ENCODE assay signal across 19 cellular contexts in genomic region chr2:238440767-238441166, GRCh38. TPM values are rescaled to one million over a fixed set of nuclear protein-coding genes. Genes with fewer than 3 reads are reported as not detected.
DNase-seq lines count a peak whose midpoint lies in the region; ATAC-seq, FAIRE-seq and TF ChIP-seq lines count a peak whose summit lies in the region.
"Had no signal": no experiment of that assay in that cellular context is flagged by ENCODE, and none has a peak within 500 bp of the region (broad histone marks: within the 10 kb centered on the region; RNA-seq: fewer than 3 reads in every experiment).

No MANE protein-coding gene starts in this region.

- no peak overlapping the region for H3K9ac ChIP-seq in keratinocyte (ENCODE audit: control insufficient read depth, extremely low read depth, insufficient read depth, low read length)

- CTCF ChIA-PET in WTC11 (lab: Charles Lee) = interaction anchor here (0.6 kb wide), 1 partner anchor 79 kb away, joined by 3 read pairs; no protein-coding TSS in a partner anchor

- H3K27ac Mint-ChIP-seq in WTC11 = 0 out of 2 replicates have a peak overlapping the region, but pooled peaks have one; percentile 3
- H3K27ac Mint-ChIP-seq: IgD-negative memory B cell had no signal

- peaks cover 43% of the 10 kb centered on the region for H3K79me2 ChIP-seq in keratinocyte (ENCODE audit: control insufficient read depth, insufficient read depth, low read length)

- peaks cover 36% of the 10 kb centered on the region for H3K36me3 Mint-ChIP-seq in WTC11
- H3K36me3 Mint-ChIP-seq: IgD-negative memory B cell had no signal

- H3K9me1 ChIP-seq in keratinocyte (ENCODE audit: control insufficient read depth, extremely low read depth, insufficient read depth, low read length) = no peaks in the 10 kb centered on the region

- no peaks in the 10 kb centered on the region for H3K9me3 Mint-ChIP-seq in WTC11
- H3K9me3 Mint-ChIP-seq: IgD-negative memory B cell had no signal

- FAIRE-seq in keratinocyte (lab: Jason Lieb, UNC) = no peak
- FAIRE-seq: kidney, urothelium cell line had no signal

- no peak overlapping the region for H3K4me3 Mint-ChIP-seq in WTC11

- intact Hi-C loops in left ventricle myocardium inferior (cut with micrococcal nuclease) (no loop called here), left ventricle myocardium superior (cut with micrococcal nuclease) (no loop called here)

- H3K4me1 Mint-ChIP-seq in WTC11 = peaks cover 19% of the 10 kb centered on the region

- DNase-seq in left ventricle myocardium inferior (no peak), left ventricle myocardium superior (no peak), WTC11 (ENCODE audit: low spot score) (no peak), keratinocyte (ENCODE audit: low read depth, low spot score) (no peak), COR-L47 (lab: John Stamatoyannopoulos, UW) (no peak), NCI-H2227 (lab: John Stamatoyannopoulos, UW; ENCODE audit: unreplicated experiment) (no peak)
- DNase-seq: activated T-cell treated with anti-CD3 and anti-CD28 coated beads, Interleukin-2, amount 50 U/mL, for 48 hours; effector memory CD4-positive, alpha-beta T cell; kidney; NCI-H187 treated with DMSO at 0.1 percent for 48 hours; NCI-H524; right cardiac atrium; stomach had no signal

- H3K36me3 ChIP-seq in left ventricle myocardium inferior = peaks cover 21% of the 10 kb centered on the region
- H3K36me3 ChIP-seq in keratinocyte (ENCODE audit: control insufficient read depth in 2 of 2, extremely low read depth in 1 of 2, insufficient read depth in 2 of 2, low read length in 2 of 2) = peaks cover 22 to 33% of the 10 kb centered on the region in 2 experiments

- no peak overlapping the region for H2AFZ ChIP-seq in keratinocyte (ENCODE audit: control insufficient read depth, low read length)

- H3K9me3 ChIP-seq in left ventricle myocardium inferior (replicated peaks) (no peaks in the 10 kb centered on the region), keratinocyte (ENCODE audit: control insufficient read depth, low read depth, low read length) (no peaks in the 10 kb centered on the region)
- H3K9me3 ChIP-seq: neutrophil, stomach had no signal

- H3K4me3 ChIP-seq in left ventricle myocardium inferior (no peak overlapping the region), keratinocyte (ENCODE audit: control insufficient read depth in 2 of 3, extremely low read depth in 1 of 3, insufficient read depth in 2 of 3, low read depth in 1 of 3, low read length in 3 of 3) (no peak overlapping the region)
- H3K4me3 ChIP-seq: cardiac muscle cell, stomach had no signal

- no peak overlapping the region for H3K4me2 ChIP-seq in keratinocyte (ENCODE audit: control insufficient read depth, extremely low read depth, insufficient read depth, low read depth, low read length)

- TF ChIP-seq CTCF in left ventricle myocardium inferior (IDR thresholded peaks at IDR 0.05; ENCODE audit: borderline replicate concordance) (no peak), WTC11 (IDR thresholded peaks at IDR 0.05) (no peak), keratinocyte (optimal IDR thresholded peaks at IDR 0.05 in 1 of 3, IDR thresholded peaks at IDR 0.05 in 1 of 3, conservative IDR thresholded peaks at IDR 0.05 in 1 of 3; ENCODE audit: extremely low read depth in 1 of 3, insufficient read depth in 2 of 3, low read length in 3 of 3) (no peak)

- POLR2A ChIA-PET in WTC11 (lab: Charles Lee) = no interaction called here

- ATAC-seq in left ventricle myocardium superior (no peak), WTC11 (no peak), HG03095 (IDR thresholded peaks at IDR 0.05; ENCODE audit: unreplicated experiment) (no peak), HG03565 (IDR thresholded peaks at IDR 0.05; ENCODE audit: unreplicated experiment) (no peak)

- H3K27me3 Mint-ChIP-seq in WTC11 (ENCODE audit: low read depth) = no peaks in the 10 kb centered on the region
- H3K27me3 Mint-ChIP-seq: IgD-negative memory B cell had no signal

- H3K4me1 ChIP-seq in left ventricle myocardium inferior (peaks cover 43% of the 10 kb centered on the region), keratinocyte (ENCODE audit: control insufficient read depth, extremely low read depth, insufficient read depth, low read length) (peaks cover 10% of the 10 kb centered on the region)

- H3K27me3 ChIP-seq in left ventricle myocardium inferior (ENCODE audit: low read depth) = no peaks in the 10 kb centered on the region
- H3K27me3 ChIP-seq in keratinocyte (ENCODE audit: control insufficient read depth, extremely low read depth, insufficient read depth, low read length) = no peaks in the 10 kb centered on the region
- H3K27me3 ChIP-seq: cardiac muscle cell, neutrophil, stomach had no signal

- H4K20me1 ChIP-seq in keratinocyte (ENCODE audit: control insufficient read depth, extremely low read depth, insufficient read depth, low read length) = peaks cover 3% of the 10 kb centered on the region

- peak overlapping the region; percentile 82 for H3K27ac ChIP-seq in left ventricle myocardium inferior (replicated peaks)
- peak overlapping the region; percentile 77 for H3K27ac ChIP-seq in keratinocyte (ENCODE audit: control insufficient read depth, insufficient read depth, low read length)
- H3K27ac ChIP-seq: cardiac muscle cell, neutrophil had no signal

- dilution Hi-C loops in keratinocyte (cut with MboI; ENCODE audit: extremely low pct_ligation_motif_present, low sequenced_read_pairs) = no loop called here

TF ChIP-seq in WTC11, 78 proteins besides CTCF, POLR2A, EP300 and RAD21 (continues in another document):
- TF ChIP-seq, protein P1, sequence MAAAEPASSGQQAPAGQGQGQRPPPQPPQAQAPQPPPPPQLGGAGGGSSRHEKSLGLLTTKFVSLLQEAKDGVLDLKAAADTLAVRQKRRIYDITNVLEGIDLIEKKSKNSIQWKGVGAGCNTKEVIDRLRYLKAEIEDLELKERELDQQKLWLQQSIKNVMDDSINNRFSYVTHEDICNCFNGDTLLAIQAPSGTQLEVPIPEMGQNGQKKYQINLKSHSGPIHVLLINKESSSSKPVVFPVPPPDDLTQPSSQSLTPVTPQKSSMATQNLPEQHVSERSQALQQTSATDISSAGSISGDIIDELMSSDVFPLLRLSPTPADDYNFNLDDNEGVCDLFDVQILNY (CRISPR knock-in tag; IDR thresholded peaks at IDR 0.05) = no peak
- TF ChIP-seq ATF6 (CRISPR knock-in tag; IDR thresholded peaks at IDR 0.05) (no peak), ZNF532 (CRISPR knock-in tag; IDR thresholded peaks at IDR 0.05; ENCODE audit: borderline replicate concordance) (no peak), FOXJ3 (CRISPR knock-in tag; IDR thresholded peaks at IDR 0.05; ENCODE audit: borderline replicate concordance) (no peak), NFATC4 (CRISPR knock-in tag; IDR thresholded peaks at IDR 0.05) (no peak), NR2C2 (CRISPR knock-in tag; IDR thresholded peaks at IDR 0.05) (no peak), TEAD1 (CRISPR knock-in tag; IDR thresholded peaks at IDR 0.05) (no peak)

RNA-seq across cellular contexts. Expression of gene ASB1, which starts 14.0 kb away (rescaled TPM):
- total RNA-seq in left ventricle myocardium inferior (52.6 TPM), left ventricle myocardium superior (60.2 TPM), WTC11 (2021) (36.2 to 43.9 TPM (median 39.1 TPM) in 3 replicates)
- 11.8 to 16.7 TPM (median 13.0 TPM) in 3 replicates for polyA plus RNA-seq in keratinocyte
- polyA plus RNA-seq in keratinocyte (2011; ENCODE audit: low read depth) = 7.1 TPM
- 7.7 and 15.3 TPM in 2 replicates for polyA plus RNA-seq in keratinocyte (2011; cell fraction: cytosol; rRNA removed)
- polyA plus RNA-seq in keratinocyte (2011; cell fraction: nucleus; rRNA removed) = 26.1 and 32.2 TPM in 2 replicates
- polyA plus RNA-seq in keratinocyte (2012; ENCODE audit: low replicate concordance) = 10.8 and 18.4 TPM in 2 replicates
- polyA minus RNA-seq in keratinocyte = 7.2 to 27.3 TPM (median 11.8 TPM) in 3 replicates
- 11.5 TPM for polyA minus RNA-seq in keratinocyte (2011; cell fraction: cytosol; rRNA and poly(A)+ RNA removed)
- 8.8 and 12.2 TPM in 2 replicates for polyA minus RNA-seq in keratinocyte (2011; cell fraction: nucleus; rRNA and poly(A)+ RNA removed)
